Comparison of ENCODE assay signal across 18 cellular contexts in the genomic region with DNA sequence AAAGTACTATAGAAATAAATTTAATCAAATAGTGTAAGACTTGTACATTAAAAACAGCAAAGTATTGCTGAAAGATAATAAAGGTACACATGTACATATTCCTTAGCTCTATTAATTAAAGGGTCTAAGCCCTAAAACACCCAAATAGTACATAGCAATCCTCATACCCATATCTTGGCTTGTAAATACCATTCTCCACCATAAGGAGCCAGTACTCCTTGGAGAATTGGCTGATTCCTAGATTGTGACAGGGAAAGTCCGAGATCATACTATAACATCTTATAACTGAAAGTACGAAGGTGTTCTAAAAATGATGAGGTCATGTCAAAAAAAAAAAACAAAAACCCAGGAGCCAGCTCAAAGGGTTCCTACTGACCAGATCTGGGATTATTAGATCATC.
DNase-seq lines count a peak whose midpoint lies in the region; ATAC-seq, FAIRE-seq and TF ChIP-seq lines count a peak whose summit lies in the region.
"Had no signal": no experiment of that assay in that cellular context is flagged by ENCODE, and none has a peak within 500 bp of the region (broad histone marks: within the 10 kb centered on the region; RNA-seq: fewer than 3 reads in every experiment).

No MANE protein-coding gene starts in this region.

- BruUV-seq in PC-3 (replicated peaks; lab: Mats Ljungman, UMichigan), result no TSS peak
- BruUV-seq in mammary epithelial cell (replicated peaks; lab: Mats Ljungman, UMichigan), result no TSS peak

- TF ChIP-seq CTCF in GM23338 (conservative IDR thresholded peaks at IDR 0.05; ENCODE audit: low read depth in 2 of 2) (peak; percentile 16 to 18; a peak in 2 of 4 replicates), PC-3 (conservative IDR thresholded peaks at IDR 0.05; ENCODE audit: low read depth, low read length) (peak; percentile 18; the same call in 1 of the 2 replicates), mammary epithelial cell (conservative IDR thresholded peaks at IDR 0.05 in 1 of 2, IDR thresholded peaks at IDR 0.05 in 1 of 2; ENCODE audit: extremely low read depth in 1 of 2, insufficient read depth in 1 of 2, low read depth in 1 of 2, low read length in 2 of 2) (peak; percentile 15 to 26)

- H3K79me2 ChIP-seq in GM23338 (replicated peaks; ENCODE audit: insufficient read depth), result no peaks in the 10 kb centered on the region
- H3K79me2 ChIP-seq in PC-3 (ENCODE audit: low read length), result no peaks in the 10 kb centered on the region
- no peaks in the 10 kb centered on the region for H3K79me2 ChIP-seq in mammary epithelial cell (ENCODE audit: insufficient read depth, low read length)

- in situ Hi-C loops in mammary epithelial cell (cut with MboI; ENCODE audit: low sequenced_read_pairs in 2 of 2), result loop anchor here in 1 of 2 donors (25.0 kb wide), 1 partner anchor 468 kb away; no protein-coding TSS in a partner anchor

- intact Hi-C loops in PC-3 (cut with micrococcal nuclease), result no loop called here
- intact Hi-C loops in mammary epithelial cell (cut with micrococcal nuclease), result loop anchor here (5.0 kb wide), 1 partner anchor 458 kb away; no protein-coding TSS in a partner anchor

- CTCF ChIA-PET in PC-3 (lab: Charles Lee), result no interaction called here
- CTCF ChIA-PET in mammary epithelial cell (lab: Charles Lee; ENCODE audit: low non-redundant PET), result no interaction called here

- H2AFZ ChIP-seq in GM23338 (no peak overlapping the region), PC-3 (ENCODE audit: low read length) (no peak overlapping the region), mammary epithelial cell (ENCODE audit: low read depth, low read length) (no peak overlapping the region)

- peak; percentile 30 for FAIRE-seq in A204.1 (lab: Jason Lieb, UNC)
- FAIRE-seq: HTR-8/SVneo had no signal

- no peaks in the 10 kb centered on the region for H3K27me3 ChIP-seq in GM23338 (ENCODE audit: insufficient read depth)
- no peaks in the 10 kb centered on the region for H3K27me3 ChIP-seq in PC-3 (ENCODE audit: low read length)
- H3K27me3 ChIP-seq in mammary epithelial cell (ENCODE audit: insufficient read depth, low read length), result no peaks in the 10 kb centered on the region
- H3K27me3 ChIP-seq: BE2C had no signal

- no peak overlapping the region for H3K9ac ChIP-seq in PC-3 (ENCODE audit: low read length)
- no peak overlapping the region for H3K9ac ChIP-seq in mammary epithelial cell (ENCODE audit: insufficient read depth, low read length)

- DNase-seq in GM23338 (ENCODE audit: low spot score) (peak; percentile 14), PC-3 (peak; percentile 4), mammary epithelial cell (no peak), GF-D8 (lab: John Stamatoyannopoulos, UW) (no peak), NCI-H1694 (lab: John Stamatoyannopoulos, UW) (no peak)
- DNase-seq in activated naive CD4-positive, alpha-beta T cell treated with Interleukin-2 at 50 U/mL for 16 hours, result no peak
- no peak for DNase-seq in effector CD8-positive, alpha-beta T cell (lab: John Stamatoyannopoulos, UW)
- DNase-seq: BE2C; CD4-positive, alpha-beta memory T cell; DMS153; DMS79 treated with DMSO at 0.1 percent for 48 hours; EL; GDM1; HFFc6 had no signal

- no peak overlapping the region for H3K27ac Mint-ChIP-seq in GM23338
- H3K27ac Mint-ChIP-seq: CD4-positive, alpha-beta memory T cell; HFFc6 had no signal

- peaks cover 6% of the 10 kb centered on the region for H3K9me3 Mint-ChIP-seq in GM23338

- no peak overlapping the region for H3K27ac ChIP-seq in GM23338 (ENCODE audit: low read depth)
- H3K27ac ChIP-seq in PC-3 (ENCODE audit: low read length), result no peak overlapping the region
- H3K27ac ChIP-seq in mammary epithelial cell (ENCODE audit: insufficient read depth, low read depth, low read length), result no peak overlapping the region
- H3K27ac ChIP-seq: C4-2B had no signal

- H3K9me3 ChIP-seq in PC-3 (ENCODE audit: low read length) (no peaks in the 10 kb centered on the region), mammary epithelial cell (replicated peaks; ENCODE audit: insufficient read depth, low read length) (no peaks in the 10 kb centered on the region)
- H3K9me3 ChIP-seq: BE2C, HAP-1 had no signal

- H3K27me3 Mint-ChIP-seq in GM23338 (ENCODE audit: insufficient read depth, low read depth, poor library complexity), result peaks cover 2% of the 10 kb centered on the region
- H3K27me3 Mint-ChIP-seq: CD4-positive, alpha-beta memory T cell had no signal

- no peaks in the 10 kb centered on the region for H3K4me1 ChIP-seq in GM23338 (ENCODE audit: insufficient read depth)
- no peaks in the 10 kb centered on the region for H3K4me1 ChIP-seq in PC-3 (ENCODE audit: insufficient read depth, low read length)
- no peaks in the 10 kb centered on the region for H3K4me1 ChIP-seq in mammary epithelial cell (ENCODE audit: insufficient read depth, low read length)
- H3K4me1 ChIP-seq: BE2C, HAP-1 had no signal

- H3F3A ChIP-seq in GM23338 (replicated peaks; ENCODE audit: low read depth) (no peaks in the 10 kb centered on the region), PC-3 (ENCODE audit: low read length, unreplicated experiment) (no peaks in the 10 kb centered on the region)

- H3K36me3 Mint-ChIP-seq in GM23338 (ENCODE audit: low read depth), result peaks cover 8% of the 10 kb centered on the region
- H3K36me3 Mint-ChIP-seq: CD4-positive, alpha-beta memory T cell had no signal

- no peak for ATAC-seq in GM23338
- ATAC-seq in PC-3, result no peak

- POLR2A ChIA-PET in PC-3 (lab: Charles Lee; ENCODE audit: unreplicated experiment), result no interaction called here

- H3K4me3 ChIP-seq in GM23338 (no peak overlapping the region), PC-3 (ENCODE audit: low read length) (no peak overlapping the region), mammary epithelial cell (replicated peaks in 1 of 3; ENCODE audit: insufficient read depth in 1 of 3, low read depth in 2 of 3, low read length in 3 of 3) (no peak overlapping the region)
- H3K4me3 ChIP-seq: HAP-1 had no signal

- no peaks in the 10 kb centered on the region for H3K4me1 Mint-ChIP-seq in GM23338
- H3K4me1 Mint-ChIP-seq: CD4-positive, alpha-beta memory T cell had no signal

- H4K20me1 ChIP-seq in GM23338 (replicated peaks; ENCODE audit: insufficient read depth) (no peaks in the 10 kb centered on the region), PC-3 (ENCODE audit: low read length) (no peaks in the 10 kb centered on the region), mammary epithelial cell (ENCODE audit: insufficient read depth, low read length) (no peaks in the 10 kb centered on the region)

- H3K4me3 Mint-ChIP-seq in GM23338, result no peak overlapping the region
- H3K4me3 Mint-ChIP-seq: CD4-positive, alpha-beta memory T cell; HFFc6 had no signal

- peaks cover 3% of the 10 kb centered on the region for H3K9me2 ChIP-seq in GM23338 (ENCODE audit: insufficient read depth)
- H3K9me2 ChIP-seq in PC-3 (replicated peaks; ENCODE audit: low read length), result no peaks in the 10 kb centered on the region

- H3K4me2 ChIP-seq in GM23338 (no peak overlapping the region), PC-3 (ENCODE audit: low read length) (no peak overlapping the region), mammary epithelial cell (ENCODE audit: insufficient read depth, low read depth, low read length) (no peak overlapping the region)

- dilution Hi-C loops in mammary epithelial cell (cut with HindIII; ENCODE audit: low sequenced_read_pairs), result no loop called here

- no peaks in the 10 kb centered on the region for H3K36me3 ChIP-seq in GM23338 (ENCODE audit: insufficient read depth)
- H3K36me3 ChIP-seq in PC-3 (ENCODE audit: low read depth, low read length), result no peaks in the 10 kb centered on the region
- no peaks in the 10 kb centered on the region for H3K36me3 ChIP-seq in mammary epithelial cell (ENCODE audit: insufficient read depth, low read length)
- H3K36me3 ChIP-seq: BE2C, HAP-1 had no signal

- WGBS in mammary epithelial cell (ENCODE audit: low coverage, missing lambda C conversion rate), result 100% methylated on average over 2 of the region's 2 CpGs

TF ChIP-seq in GM23338, 12 proteins besides CTCF, POLR2A, EP300 and RAD21 (continues in another document):
- TF ChIP-seq POLR2AphosphoS5 (IDR thresholded peaks at IDR 0.05; ENCODE audit: low read depth) (no peak), EZH2 (IDR thresholded peaks at IDR 0.05; ENCODE audit: low read depth, unreplicated experiment) (no peak), ZNF331 (CRISPR knock-in tag; IDR thresholded peaks at IDR 0.05; ENCODE audit: low read depth) (no peak), EZH2phosphoT487 (IDR thresholded peaks at IDR 0.05; ENCODE audit: unreplicated experiment) (no peak), JUNB (IDR thresholded peaks at IDR 0.05; ENCODE audit: unreplicated experiment) (no peak)
- TF ChIP-seq, protein P1, sequence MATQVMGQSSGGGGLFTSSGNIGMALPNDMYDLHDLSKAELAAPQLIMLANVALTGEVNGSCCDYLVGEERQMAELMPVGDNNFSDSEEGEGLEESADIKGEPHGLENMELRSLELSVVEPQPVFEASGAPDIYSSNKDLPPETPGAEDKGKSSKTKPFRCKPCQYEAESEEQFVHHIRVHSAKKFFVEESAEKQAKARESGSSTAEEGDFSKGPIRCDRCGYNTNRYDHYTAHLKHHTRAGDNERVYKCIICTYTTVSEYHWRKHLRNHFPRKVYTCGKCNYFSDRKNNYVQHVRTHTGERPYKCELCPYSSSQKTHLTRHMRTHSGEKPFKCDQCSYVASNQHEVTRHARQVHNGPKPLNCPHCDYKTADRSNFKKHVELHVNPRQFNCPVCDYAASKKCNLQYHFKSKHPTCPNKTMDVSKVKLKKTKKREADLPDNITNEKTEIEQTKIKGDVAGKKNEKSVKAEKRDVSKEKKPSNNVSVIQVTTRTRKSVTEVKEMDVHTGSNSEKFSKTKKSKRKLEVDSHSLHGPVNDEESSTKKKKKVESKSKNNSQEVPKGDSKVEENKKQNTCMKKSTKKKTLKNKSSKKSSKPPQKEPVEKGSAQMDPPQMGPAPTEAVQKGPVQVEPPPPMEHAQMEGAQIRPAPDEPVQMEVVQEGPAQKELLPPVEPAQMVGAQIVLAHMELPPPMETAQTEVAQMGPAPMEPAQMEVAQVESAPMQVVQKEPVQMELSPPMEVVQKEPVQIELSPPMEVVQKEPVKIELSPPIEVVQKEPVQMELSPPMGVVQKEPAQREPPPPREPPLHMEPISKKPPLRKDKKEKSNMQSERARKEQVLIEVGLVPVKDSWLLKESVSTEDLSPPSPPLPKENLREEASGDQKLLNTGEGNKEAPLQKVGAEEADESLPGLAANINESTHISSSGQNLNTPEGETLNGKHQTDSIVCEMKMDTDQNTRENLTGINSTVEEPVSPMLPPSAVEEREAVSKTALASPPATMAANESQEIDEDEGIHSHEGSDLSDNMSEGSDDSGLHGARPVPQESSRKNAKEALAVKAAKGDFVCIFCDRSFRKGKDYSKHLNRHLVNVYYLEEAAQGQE (IDR thresholded peaks at IDR 0.05; ENCODE audit: unreplicated experiment), result no peak

Comparison
In these comparisons a context has a peak if more than half of its experiments do, and no peak if none do; other contexts are left out.
1. DNase-seq: peak in GM23338 (single experiment) and PC-3 (single experiment); none in mammary epithelial cell (single experiment), activated naive CD4-positive, alpha-beta T cell treated with Interleukin-2 at 50 U/mL for 16 hours (single experiment), effector CD8-positive, alpha-beta T cell (single experiment), GF-D8 (single experiment) and NCI-H1694 (single experiment).
2. Peak in every context shown above with its lines, with median percentiles within 50 percentile points of each other: CTCF ChIP-seq.